ENCODE assay signal across 16 cellular contexts in the genomic region with DNA sequence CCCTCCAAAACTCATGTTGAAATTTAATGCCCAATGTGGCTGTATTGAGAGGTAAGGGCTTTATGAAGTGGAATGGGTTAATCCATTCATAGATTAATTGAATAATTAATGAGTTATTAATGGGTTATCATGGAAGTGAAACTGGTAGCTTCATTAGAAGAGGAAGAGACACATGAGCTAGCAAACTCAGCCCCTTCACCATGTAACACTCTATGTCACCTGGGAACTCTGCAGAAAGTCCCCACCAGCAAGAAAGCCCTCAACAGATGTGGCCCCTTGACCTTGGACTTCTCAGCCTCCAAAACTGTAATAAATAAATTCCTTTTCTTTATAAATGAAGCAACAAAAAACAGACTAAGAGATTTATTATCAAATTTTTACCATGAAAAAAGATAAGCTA.
"Had no signal": no experiment of that assay in that cellular context is flagged by ENCODE, and none has a peak within 500 bp of the region (broad histone marks: within the 10 kb centered on the region; RNA-seq: fewer than 3 reads in every experiment).

No MANE protein-coding gene starts in this region.

- H3K36me3 Mint-ChIP-seq: stimulated activated memory B cell treated with anti-CD40 and anti-IgM and Interleukin-4, amounts not matched to agents 10 μg/mL and 1 μg/mL and 100 μg/mL, for 72 hours had no signal

- H3K4me3 Mint-ChIP-seq: naive thymus-derived CD8-positive, alpha-beta T cell; nephron progenitor cell; stimulated activated memory B cell treated with anti-CD40 and anti-IgM and Interleukin-4, amounts not matched to agents 10 μg/mL and 1 μg/mL and 100 μg/mL, for 72 hours; stimulated activated naive CD8-positive, alpha-beta T cell treated with anti-CD3 and anti-CD28 coated beads, Interleukin-15, Interleukin-2, amounts not matched to agents 100 ng/mL and 50 ng/mL, for 24 hours had no signal

- H3K9me3 Mint-ChIP-seq: naive thymus-derived CD8-positive, alpha-beta T cell; nephron progenitor cell; stimulated activated memory B cell treated with anti-CD40 and anti-IgM and Interleukin-4, amounts not matched to agents 10 μg/mL and 1 μg/mL and 100 μg/mL, for 72 hours; stimulated activated naive CD8-positive, alpha-beta T cell treated with anti-CD3 and anti-CD28 coated beads, Interleukin-15, Interleukin-2, amounts not matched to agents 100 ng/mL and 50 ng/mL, for 24 hours had no signal

- H3K27me3 Mint-ChIP-seq: naive thymus-derived CD8-positive, alpha-beta T cell; stimulated activated memory B cell treated with anti-CD40 and anti-IgM and Interleukin-4, amounts not matched to agents 10 μg/mL and 1 μg/mL and 100 μg/mL, for 72 hours; stimulated activated naive CD8-positive, alpha-beta T cell treated with anti-CD3 and anti-CD28 coated beads, Interleukin-15, Interleukin-2, amounts not matched to agents 100 ng/mL and 50 ng/mL, for 24 hours had no signal

- H3K27ac Mint-ChIP-seq: naive thymus-derived CD8-positive, alpha-beta T cell; nephron progenitor cell; stimulated activated memory B cell treated with anti-CD40 and anti-IgM and Interleukin-4, amounts not matched to agents 10 μg/mL and 1 μg/mL and 100 μg/mL, for 72 hours; stimulated activated naive CD8-positive, alpha-beta T cell treated with anti-CD3 and anti-CD28 coated beads, Interleukin-15, Interleukin-2, amounts not matched to agents 100 ng/mL and 50 ng/mL, for 24 hours had no signal

- ATAC-seq: left ventricle myocardium superior; naive thymus-derived CD8-positive, alpha-beta T cell; psoas muscle; right cardiac atrium; stimulated activated memory B cell treated with anti-CD40 and anti-IgM and Interleukin-4, amounts not matched to agents 10 μg/mL and 1 μg/mL and 100 μg/mL, for 72 hours had no signal

- DNase-seq: dorsolateral prefrontal cortex; effector CD4-positive, alpha-beta T cell; head of caudate nucleus; left ventricle myocardium superior; mesenchymal stem cell; midbrain; naive thymus-derived CD8-positive, alpha-beta T cell; nephron progenitor cell; nucleus accumbens; psoas muscle; right cardiac atrium; spleen; stimulated activated CD4-positive, alpha-beta T cell treated with anti-CD3 and anti-CD28 coated beads, Interleukin-4, amount 100 ng/mL, for 4 hours; upper lobe of left lung had no signal
